ENCODE assay signal across 19 cellular contexts in the genomic region with DNA sequence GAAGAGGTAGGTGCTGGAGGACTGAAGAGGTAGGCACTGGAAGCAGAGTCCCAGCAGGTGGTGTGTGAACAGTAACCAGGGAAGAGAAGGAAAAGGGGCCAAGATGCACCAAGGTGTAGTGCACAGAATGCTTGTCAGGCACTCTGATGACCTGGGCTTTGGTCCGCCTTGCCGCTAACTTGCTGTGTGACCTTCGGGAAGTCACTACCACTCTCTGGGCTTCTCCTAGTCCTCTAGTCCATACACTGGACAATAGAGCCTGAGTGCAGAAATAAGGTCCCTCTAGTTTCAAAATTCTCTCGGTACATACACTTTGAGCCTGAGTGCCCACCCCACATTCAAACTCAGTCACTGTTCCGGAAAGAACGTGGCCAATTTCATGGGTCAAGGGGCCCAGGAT. TPM values are rescaled to one million over a fixed set of nuclear protein-coding genes. Genes with fewer than 3 reads are reported as not detected.
DNase-seq lines count a peak whose midpoint lies in the region; ATAC-seq, FAIRE-seq and TF ChIP-seq lines count a peak whose summit lies in the region.
"Had no signal": no experiment of that assay in that cellular context is flagged by ENCODE, and none has a peak within 500 bp of the region (broad histone marks: within the 10 kb centered on the region; RNA-seq: fewer than 3 reads in every experiment).

No MANE protein-coding gene starts in this region.

- in situ Hi-C loops in GM12878 (cut with MboI), result no loop called here

- H2AFZ ChIP-seq in KMS-11 (ENCODE audit: low read depth) (no peak overlapping the region), GM12878 (ENCODE audit: control insufficient read depth, low read depth, low read length) (no peak overlapping the region), neural cell (ENCODE audit: low read depth, low read length) (no peak overlapping the region)

- peak overlapping the region; percentile 45 for H3K27ac ChIP-seq in CD4-positive, alpha-beta T cell (ENCODE audit: low read depth, low read length)
- H3K27ac ChIP-seq in KMS-11, result peak overlapping the region; percentile 97
- H3K27ac ChIP-seq in GM12878 (ENCODE audit: control insufficient read depth, insufficient read depth), result peak overlapping the region; percentile 43
- H3K27ac ChIP-seq in neural cell (ENCODE audit: low read length), result peak overlapping the region; percentile 99
- H3K27ac ChIP-seq: VCaP had no signal

- no peak for TF ChIP-seq CTCF in CD4-positive, alpha-beta T cell (IDR thresholded peaks at IDR 0.05)
- TF ChIP-seq CTCF in KMS-11 (conservative IDR thresholded peaks at IDR 0.05; ENCODE audit: low read depth, low read length) (no peak), GM12878 (IDR thresholded peaks at IDR 0.05 in 2 of 3, conservative IDR thresholded peaks at IDR 0.05 in 1 of 3; ENCODE audit: control insufficient read depth in 2 of 3, extremely low read depth in 1 of 3, insufficient read depth in 1 of 3, low read depth in 3 of 3, low read length in 3 of 3) (no peak), neural cell (IDR thresholded peaks at IDR 0.05; ENCODE audit: poor library complexity, severe bottlenecking) (no peak)

- H3F3A ChIP-seq in neural cell (ENCODE audit: insufficient read depth, low read length, poor library complexity, severe bottlenecking), result no peaks in the 10 kb centered on the region

- H3K9me3 Mint-ChIP-seq in CD4-positive, alpha-beta T cell, result no peaks in the 10 kb centered on the region

- intact Hi-C loops in CD4-positive, alpha-beta T cell (cut with DNase I, micrococcal nuclease), result no loop called here
- intact Hi-C loops in GM12878 (cut with micrococcal nuclease; ENCODE audit: unreplicated experiment), result no loop called here

- H3K4me3 Mint-ChIP-seq in CD4-positive, alpha-beta T cell, result peak overlapping the region; percentile 7

- H3K9ac ChIP-seq in KMS-11, result peak overlapping the region; percentile 78
- H3K9ac ChIP-seq in GM12878 (ENCODE audit: control insufficient read depth, insufficient read depth, low read length), result no peak overlapping the region
- H3K9ac ChIP-seq in neural cell (ENCODE audit: low read length), result no peak overlapping the region

- H3K27me3 ChIP-seq in CD4-positive, alpha-beta T cell (ENCODE audit: control insufficient read depth, insufficient read depth, low read length), result no peaks in the 10 kb centered on the region
- H3K27me3 ChIP-seq in KMS-11 (ENCODE audit: insufficient read depth, low read depth), result no peaks in the 10 kb centered on the region
- H3K27me3 ChIP-seq in GM12878 (replicated peaks in 1 of 2; ENCODE audit: control insufficient read depth in 2 of 2, insufficient read depth in 2 of 2, low read length in 1 of 2), result no peaks in the 10 kb centered on the region
- H3K27me3 ChIP-seq in neural cell (ENCODE audit: insufficient read depth, low read depth, low read length), result no peaks in the 10 kb centered on the region
- H3K27me3 ChIP-seq: adrenal gland, tibial artery had no signal

- RAD21 ChIA-PET in GM12878 (lab: Charles Lee; ENCODE audit: unreplicated experiment), result interaction anchor here (0.7 kb wide), 1 partner anchor 79 kb away, joined by 3 read pairs; no protein-coding TSS in a partner anchor

- H3K4me3 ChIP-seq in KMS-11 (IDR thresholded peaks at IDR 0.05; ENCODE audit: insufficient read depth, low read depth, low read length), result no peak overlapping the region
- H3K4me3 ChIP-seq in GM12878, result peak overlapping the region; percentile 60; the same call in 1 of the 2 replicates
- H3K4me3 ChIP-seq in neural cell (ENCODE audit: low read length), result no peak overlapping the region
- H3K4me3 ChIP-seq: adrenal gland, tibial artery had no signal

- no peak for ATAC-seq in CD4-positive, alpha-beta T cell (ENCODE audit: poor library complexity)
- no peak for ATAC-seq in GM12878
- ATAC-seq in GM21576 (IDR thresholded peaks at IDR 0.05; ENCODE audit: unreplicated experiment), result no peak
- ATAC-seq: sciatic nerve, SK-N-SH treated with all-trans-retinoic acid at 6 μM for 48 hours had no signal

- no peak for DNase-seq in CD4-positive, alpha-beta T cell
- DNase-seq in GM12878 (ENCODE audit: low read depth, low spot score), result no peak
- DNase-seq in DMS79 treated with DMSO at 0.1 percent for 48 hours (lab: John Stamatoyannopoulos, UW), result no peak
- no peak for DNase-seq in NCI-H2029 treated with DMSO at 0.1 percent for 48 hours (lab: John Stamatoyannopoulos, UW)
- no peak for DNase-seq in NAMALWA (ENCODE audit: low spot score)
- DNase-seq: activated CD8-positive, alpha-beta memory T cell treated with anti-CD3 and anti-CD28 coated beads, Interleukin-2, amount 50 U/mL, for 48 hours; adrenal gland; NCI-H187; NCI-H510A treated with DMSO at 0.1 percent for 48 hours; stimulated activated CD4-positive, alpha-beta T cell treated with anti-CD3 and anti-CD28 coated beads, Interleukin-2, amount 100 ng/mL, for 24 hours; tibial artery had no signal

- H4K20me1 ChIP-seq in KMS-11 (ENCODE audit: insufficient read depth) (peaks cover 13% of the 10 kb centered on the region), GM12878 (ENCODE audit: control insufficient read depth, insufficient read depth) (peaks cover 17% of the 10 kb centered on the region), neural cell (ENCODE audit: insufficient read depth) (no peaks in the 10 kb centered on the region)

- TF ChIP-seq POLR2A in GM12878 (IDR thresholded peaks at IDR 0.05; ENCODE audit: low read depth, low read length), result no peak

- H3K79me2 ChIP-seq in KMS-11 (ENCODE audit: insufficient read depth, low read depth) (peaks cover 96% of the 10 kb centered on the region), GM12878 (ENCODE audit: control insufficient read depth, insufficient read depth, low read length) (peaks cover 96% of the 10 kb centered on the region), neural cell (replicated peaks; ENCODE audit: insufficient read depth, low read length) (peaks cover 88% of the 10 kb centered on the region)

- peaks cover 17% of the 10 kb centered on the region for H3K36me3 Mint-ChIP-seq in CD4-positive, alpha-beta T cell (ENCODE audit: low read depth)

- H3K4me1 ChIP-seq in KMS-11 (ENCODE audit: low read depth, poor library complexity, severe bottlenecking) (peaks cover 98% of the 10 kb centered on the region), GM12878 (ENCODE audit: control insufficient read depth, insufficient read depth, low read length) (peaks cover 74% of the 10 kb centered on the region)

- POLR2A ChIA-PET in CD4-positive, alpha-beta T cell (lab: Charles Lee), result interaction anchor here (3.1 kb wide), 1 partner anchor 22 kb away, joined by 94 read pairs; the partner anchor contains the start of gene ANP32A
- POLR2A ChIA-PET in GM12878 (lab: Charles Lee), result interaction anchor here (0.8 to 0.9 kb wide), 2 partner anchors 17 to 20 kb away, joined by 3 read pairs; no protein-coding TSS in a partner anchor

- 67% methylated on average over 6 of the region's 6 CpGs for WGBS in GM12878 (ENCODE audit: insufficient coverage, insufficient replicate concordance, low lambda C conversion rate, missing lambda C conversion rate)

- CTCF ChIA-PET in CD4-positive, alpha-beta T cell (lab: Charles Lee), result no interaction called here
- CTCF ChIA-PET in GM12878 (lab: Yijun Ruan, JAX), result interaction anchor here (2.5 to 3.0 kb wide), 2 partner anchors 8 to 12 kb away, joined by 10 to 24 read pairs; no protein-coding TSS in a partner anchor

- peak overlapping the region; percentile 99 for H3K4me2 ChIP-seq in KMS-11
- H3K4me2 ChIP-seq in GM12878 (ENCODE audit: control insufficient read depth, insufficient read depth), result peak overlapping the region; percentile 94
- no peak overlapping the region for H3K4me2 ChIP-seq in neural cell (ENCODE audit: low read length)

- no TSS peak for BruUV-seq in GM12878 (replicated peaks; lab: Mats Ljungman, UMichigan)

- peak overlapping the region; percentile 76 for H3K27ac Mint-ChIP-seq in CD4-positive, alpha-beta T cell

- FAIRE-seq in GM12878 (lab: Jason Lieb, UNC), result no peak
- FAIRE-seq: endothelial cell of umbilical vein, frontal cortex had no signal

- SMC1A ChIA-PET in GM12878 (lab: Charles Lee; ENCODE audit: uncharacterized antibody, unreplicated experiment), result interaction anchor here (0.8 to 1.7 kb wide), 2 partner anchors 18 to 26 kb away, joined by 3 to 10 read pairs; no protein-coding TSS in a partner anchor

- no peaks in the 10 kb centered on the region for H3K36me3 ChIP-seq in KMS-11 (ENCODE audit: insufficient read depth)
- H3K36me3 ChIP-seq in GM12878 (ENCODE audit: control insufficient read depth in 2 of 2, insufficient read depth in 2 of 2, low read length in 1 of 2), result peaks cover 8 to 17% of the 10 kb centered on the region in 2 experiments
- no peaks in the 10 kb centered on the region for H3K36me3 ChIP-seq in neural cell (ENCODE audit: insufficient read depth, low read length)
- H3K36me3 ChIP-seq: adrenal gland, tibial artery had no signal

- H3K27me3 Mint-ChIP-seq in CD4-positive, alpha-beta T cell, result no peaks in the 10 kb centered on the region

- peaks cover 98% of the 10 kb centered on the region for H3K4me1 Mint-ChIP-seq in CD4-positive, alpha-beta T cell (ENCODE audit: low read depth)

- H3K9me3 ChIP-seq in CD4-positive, alpha-beta T cell (ENCODE audit: control insufficient read depth, low read length), result no peaks in the 10 kb centered on the region
- H3K9me3 ChIP-seq in GM12878 (replicated peaks; ENCODE audit: control insufficient read depth, insufficient read depth, low read length) (no peaks in the 10 kb centered on the region), neural cell (ENCODE audit: low read length) (no peaks in the 10 kb centered on the region)
- H3K9me3 ChIP-seq: adrenal gland, tibial artery had no signal

- TF ChIP-seq RAD21 in GM12878 (IDR thresholded peaks at IDR 0.05; ENCODE audit: insufficient read depth, low read depth, low read length) (no peak), neural cell (conservative IDR thresholded peaks at IDR 0.05) (no peak)

- TF ChIP-seq EP300 in GM12878 (IDR thresholded peaks at IDR 0.05; ENCODE audit: borderline replicate concordance in 1 of 2, control insufficient read depth in 1 of 2, low read depth in 2 of 2, low read length in 2 of 2), result no peak
- no peak for TF ChIP-seq EP300 in neural cell (conservative IDR thresholded peaks at IDR 0.05; ENCODE audit: poor library complexity, severe bottlenecking)

- H3K9me2 ChIP-seq in neural cell (ENCODE audit: insufficient read depth, low read length), result no peaks in the 10 kb centered on the region

RNA-seq across cellular contexts. Expression of gene ANP32A, which starts 24.1 kb away (rescaled TPM):
- total RNA-seq in CD4-positive, alpha-beta T cell, result 10 to 100 TPM; 55.1 to 57.3 TPM
- 115 and 122 TPM in 2 replicates for total RNA-seq in GM12878 (2013; cell fraction: nucleolus; rRNA removed)
- total RNA-seq in GM12878 (2014; rRNA removed) (113 and 115 TPM in 2 replicates), GM12878 (2014; rRNA removed; fragmentation: Illumina TruSeq; extraction: Trizol) (232 and 235 TPM in 2 replicates), GM12878 (2021) (227 and 244 TPM in 2 replicates)
- polyA plus RNA-seq in GM12878 (2011; ENCODE audit: low read depth), result 105 TPM
- polyA plus RNA-seq in GM12878 (2011; rRNA removed) (170 and 224 TPM in 2 replicates), GM12878 (2014; fragmentation: Illumina TruSeq; extraction: Trizol) (666 and 753 TPM in 2 replicates), GM12878 (2014; fragmentation: Nextera tagmentation; extraction: Ambion mirVana) (10 to 100 TPM; 29.6 to 35.3 TPM), GM12878 (2014; rRNA removed) (247 and 261 TPM in 2 replicates), GM12878 (2016; fragmentation: Nextera tagmentation; extraction: Ambion mirVana) (100 to 1,000 TPM; 232 to 271 TPM), neural cell (181 and 190 TPM in 2 replicates)
- polyA plus RNA-seq in GM12878 (2011; cell fraction: cytosol; rRNA removed), result 77.2 and 86.6 TPM in 2 replicates
- polyA plus RNA-seq in GM12878 (2011; cell fraction: nucleus; rRNA removed), result 56.0 and 69.4 TPM in 2 replicates
- 179 and 207 TPM in 2 replicates for polyA plus RNA-seq in GM12878 (2012)
- 62.1 and 70.0 TPM in 2 replicates for polyA minus RNA-seq in GM12878 (2011; rRNA and poly(A)+ RNA removed)
- 39.3 and 49.7 TPM in 2 replicates for polyA minus RNA-seq in GM12878 (2011; cell fraction: cytosol; rRNA and poly(A)+ RNA removed)
- 31.4 and 59.3 TPM in 2 replicates for polyA minus RNA-seq in GM12878 (2011; cell fraction: nucleus; rRNA and poly(A)+ RNA removed)
- polyA minus RNA-seq in neural cell, result 130 and 157 TPM in 2 replicates

Comparison
In these comparisons a context has a peak if more than half of its experiments do, and no peak if none do; other contexts are left out.
1. H3K27ac ChIP-seq: peak in every context shown above with its lines; median percentile 99 in neural cell; 97 in KMS-11; 45 in CD4-positive, alpha-beta T cell; 43 in GM12878.